20 cellular contexts compared by ENCODE assay signal in the genomic region with DNA sequence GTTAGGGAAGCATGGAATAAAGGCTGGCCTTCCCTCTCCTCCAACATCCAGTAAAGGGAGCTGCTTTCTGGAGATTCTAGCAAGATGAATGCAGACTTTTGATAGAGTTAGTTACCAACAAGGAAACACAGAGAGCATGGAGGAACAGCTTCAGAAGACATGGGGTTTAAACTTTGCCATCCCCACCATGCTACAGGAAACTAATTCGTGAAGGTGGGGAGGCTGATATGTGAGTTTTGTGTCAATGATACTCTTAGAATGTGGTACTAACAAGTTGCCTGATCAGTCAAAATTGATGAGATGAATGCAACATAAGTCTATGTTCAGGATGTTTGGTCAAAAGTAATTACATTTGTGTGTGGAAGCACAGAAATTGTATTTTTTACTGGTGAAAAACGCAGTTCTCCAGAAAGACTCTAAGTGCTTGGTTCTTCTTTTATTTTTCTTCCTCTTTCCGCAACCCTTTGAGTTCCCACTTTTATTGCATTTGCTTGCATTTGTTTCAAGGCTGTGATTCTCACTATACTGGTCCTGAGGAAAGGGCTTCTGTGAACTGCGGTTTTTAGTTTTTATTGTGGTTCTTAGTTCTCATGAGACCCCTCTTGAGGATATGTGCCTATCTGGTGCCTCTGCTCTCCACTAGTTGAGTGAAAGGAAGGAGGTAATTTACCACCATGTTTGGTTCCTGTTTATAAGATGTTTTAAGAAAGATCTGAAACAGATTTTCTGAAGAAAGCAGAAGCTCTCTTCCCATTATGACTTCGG.
DNase-seq lines count a peak whose midpoint lies in the region; ATAC-seq and FAIRE-seq lines count a peak whose summit lies in the region.
"Had no signal": no experiment of that assay in that cellular context is flagged by ENCODE, and none has a peak within 500 bp of the region (broad histone marks: within the 10 kb centered on the region; RNA-seq: fewer than 3 reads in every experiment).

TSS of gene CLEC4A (plus strand) at position 494 of the 765 bp plus-strand sequence. CDS start at position 756, 262 bp downstream.

- H3K27ac ChIP-seq in BLaER1, result no peak within 1 kb of the TSS
- H3K27ac ChIP-seq: tibial nerve had no signal

- no peak within 1 kb of the TSS for H3K4me3 ChIP-seq in BLaER1
- H3K4me3 ChIP-seq: tibial nerve had no signal

- peaks cover 32% of the 10 kb centered on the region for H3K4me1 ChIP-seq in BLaER1
- H3K4me1 ChIP-seq: tibial nerve had no signal

- H4K20me1 ChIP-seq in BLaER1, result no peaks in the 10 kb centered on the region; the same call in 1 of the 2 replicates

- FAIRE-seq in GM19239 (lab: Jason Lieb, UNC), result peak; percentile 26
- FAIRE-seq: bronchial epithelial cell, H54, RCC 7860 had no signal

- ATAC-seq in HG03521 (IDR thresholded peaks at IDR 0.05; ENCODE audit: unreplicated experiment) (no peak), GM19395 (IDR thresholded peaks at IDR 0.05; ENCODE audit: unreplicated experiment) (no peak)
- ATAC-seq: left ventricle myocardium superior had no signal

- H3K27me3 ChIP-seq in BLaER1, result no peaks in the 10 kb centered on the region
- H3K27me3 ChIP-seq: tibial nerve had no signal

- DNase-seq in GM19239 (ENCODE audit: insufficient read length, low spot score) (no peak), SKM-1 (lab: John Stamatoyannopoulos, UW; ENCODE audit: unreplicated experiment) (peak; percentile 30), medulla oblongata (ENCODE audit: extremely low spot score) (peak; percentile 62), hepatic stellate cell (ENCODE audit: low spot score) (no peak)
- DNase-seq in stimulated activated CD4-positive, alpha-beta T cell treated with anti-CD3 and anti-CD28 coated beads, Interleukin-4, amount 100 ng/mL, for 4 hours, result no peak
- DNase-seq: activated naive CD4-positive, alpha-beta T cell treated with anti-CD3 and anti-CD28 coated beads, Interleukin-2, amount 50 U/mL, for 16 hours; Calu3; effector CD8-positive, alpha-beta T cell; left ventricle myocardium superior; NCI-H1694 treated with DMSO at 0.1 percent for 48 hours; NCI-H510A treated with DMSO at 0.1 percent for 48 hours; nephron progenitor cell; T-helper 1 cell had no signal

- H3K9me3 ChIP-seq in BLaER1, result no peaks in the 10 kb centered on the region
- H3K9me3 ChIP-seq: tibial nerve had no signal

- H3K9ac ChIP-seq in BLaER1, result no peak within 1 kb of the TSS

- 0 out of 2 replicates have a peak, but pooled peaks cover 13% of the 10 kb centered on the region for H3K36me3 ChIP-seq in BLaER1

- H3K4me2 ChIP-seq in BLaER1, result peak within 1 kb of the TSS; percentile 71

Comparison
In these comparisons a context has a peak if more than half of its experiments do, and no peak if none do; other contexts are left out.
1. DNase-seq: peak in SKM-1 (single experiment) and medulla oblongata (single experiment); none in GM19239 (single experiment), stimulated activated CD4-positive, alpha-beta T cell treated with anti-CD3 and anti-CD28 coated beads, Interleukin-4, amount 100 ng/mL, for 4 hours (0 of 2) and hepatic stellate cell (single experiment).